Comparison of ENCODE assay signal across 14 cellular contexts in the genomic region with DNA sequence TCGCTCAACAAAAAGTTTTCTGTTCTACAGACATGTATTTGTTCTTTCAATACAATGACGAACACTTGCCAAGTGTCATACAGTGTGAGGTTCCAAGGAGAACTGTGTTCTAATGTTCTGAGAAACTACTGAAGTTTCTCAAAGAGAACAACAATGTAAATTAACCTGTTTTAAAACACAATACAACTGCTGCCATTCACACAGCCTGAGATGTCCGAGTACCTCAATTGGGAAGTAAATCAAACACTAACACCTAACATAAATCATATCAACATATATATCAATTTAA. TPM values are rescaled to one million over a fixed set of nuclear protein-coding genes. Genes with fewer than 3 reads are reported as not detected.
DNase-seq lines count a peak whose midpoint lies in the region; ATAC-seq, FAIRE-seq and TF ChIP-seq lines count a peak whose summit lies in the region.
"Had no signal": no experiment of that assay in that cellular context is flagged by ENCODE, and none has a peak within 500 bp of the region (broad histone marks: within the 10 kb centered on the region; RNA-seq: fewer than 3 reads in every experiment).

No MANE protein-coding gene starts in this region.

- no peaks in the 10 kb centered on the region for H3K27me3 Mint-ChIP-seq in activated naive CD8-positive, alpha-beta T cell treated with anti-CD3 and anti-CD28 coated beads, Interleukin-2, amount 50 U/mL, for 24 hours
- H3K27me3 Mint-ChIP-seq in CD8-positive, alpha-beta T cell (ENCODE audit: low read depth) = peaks cover 5% of the 10 kb centered on the region

- no peak for TF ChIP-seq POLR2A in A549 (IDR thresholded peaks at IDR 0.05; ENCODE audit: low read length)

- H3K36me3 ChIP-seq in fibroblast of lung (ENCODE audit: control insufficient read depth, insufficient read depth, low read length) = no peaks in the 10 kb centered on the region
- no peaks in the 10 kb centered on the region for H3K36me3 ChIP-seq in pancreas
- H3K36me3 ChIP-seq in CD8-positive, alpha-beta T cell (ENCODE audit: insufficient read depth, low read length) = no peaks in the 10 kb centered on the region

- peak overlapping the region; percentile 57 for H3K4me2 ChIP-seq in A549
- peak overlapping the region; percentile 32 for H3K4me2 ChIP-seq in fibroblast of lung (ENCODE audit: extremely low read depth, insufficient read depth, low read length)

- WGBS in A549 (ENCODE audit: missing lambda C conversion rate) = 67% methylated on average over 3 of the region's 3 CpGs
- 7 to 8% methylated on average over 3 of the region's 3 CpGs for WGBS in pancreas, 2 donors

- no peak overlapping the region for H3K27ac Mint-ChIP-seq in activated naive CD8-positive, alpha-beta T cell treated with anti-CD3 and anti-CD28 coated beads, Interleukin-2, amount 50 U/mL, for 24 hours
- H3K27ac Mint-ChIP-seq in CD8-positive, alpha-beta T cell = no peak overlapping the region
- H3K27ac Mint-ChIP-seq: activated B cell treated with CpG ODN at 0.5 μM for 24 hours; activated CD8-positive, alpha-beta T cell treated with anti-CD3 and anti-CD28 coated beads, Interleukin-2, amount 10 ng/mL, durations not matched to agents 7 days and 5 days; CD4-positive, alpha-beta memory T cell; T-helper 1 cell treated with Interleukin-12 subunit alpha and Interleukin-12 subunit beta and Interleukin-4 antibody, amounts not matched to agents 30 μg/mL and 1 μg/mL, for 36 hours had no signal

- no peaks in the 10 kb centered on the region for H3K9me3 ChIP-seq in A549
- no peaks in the 10 kb centered on the region for H3K9me3 ChIP-seq in fibroblast of lung (ENCODE audit: control insufficient read depth, insufficient read depth, low read depth, low read length)
- no peaks in the 10 kb centered on the region for H3K9me3 ChIP-seq in pancreas
- H3K9me3 ChIP-seq in CD8-positive, alpha-beta T cell (ENCODE audit: low read length) = no peaks in the 10 kb centered on the region

- no peak overlapping the region for H3K4me3 ChIP-seq in A549
- H3K4me3 ChIP-seq in fibroblast of lung (replicated peaks in 1 of 4; ENCODE audit: control extremely low read depth in 1 of 4, insufficient read depth in 1 of 4, low read depth in 3 of 4, low read length in 4 of 4) = peak overlapping the region in 1 of 4 experiments; percentile 27
- no peak overlapping the region for H3K4me3 ChIP-seq in pancreas
- no peak overlapping the region for H3K4me3 ChIP-seq in CD8-positive, alpha-beta T cell (ENCODE audit: low read depth, low read length)
- H3K4me3 ChIP-seq: skin epidermis had no signal

- no peaks in the 10 kb centered on the region for H4K20me1 ChIP-seq in fibroblast of lung (ENCODE audit: control insufficient read depth, extremely low read depth, insufficient read depth, low read length)

- H3K9ac ChIP-seq in fibroblast of lung (ENCODE audit: insufficient read depth, low read length) = no peak overlapping the region

- TF ChIP-seq CTCF in A549 (IDR thresholded peaks at IDR 0.05) = no peak
- TF ChIP-seq CTCF in fibroblast of lung (conservative IDR thresholded peaks at IDR 0.05 in 1 of 2, IDR thresholded peaks at IDR 0.05 in 1 of 2; ENCODE audit: low read depth in 1 of 2, low read length in 2 of 2) = no peak
- no peak for TF ChIP-seq CTCF in pancreas (IDR thresholded peaks at IDR 0.05)
- TF ChIP-seq CTCF in CD8-positive, alpha-beta T cell (IDR thresholded peaks at IDR 0.05) = no peak

- peaks cover 31% of the 10 kb centered on the region for H3K79me2 ChIP-seq in fibroblast of lung (ENCODE audit: control insufficient read depth, insufficient read depth, low read length)

- TF ChIP-seq RAD21 in A549 (conservative IDR thresholded peaks at IDR 0.05 in 1 of 2, IDR thresholded peaks at IDR 0.05 in 1 of 2) = no peak

- H3K27me3 ChIP-seq in fibroblast of lung (ENCODE audit: control insufficient read depth, insufficient read depth, low read length) (no peaks in the 10 kb centered on the region), pancreas (no peaks in the 10 kb centered on the region)
- H3K27me3 ChIP-seq in CD8-positive, alpha-beta T cell (ENCODE audit: insufficient read depth, low read length) = no peaks in the 10 kb centered on the region

- POLR2A ChIA-PET in A549 (lab: Yijun Ruan, JAX) = no interaction called here
- POLR2A ChIA-PET in CD8-positive, alpha-beta T cell (lab: Charles Lee) = no interaction called here

- CTCF ChIA-PET in A549 (lab: Yijun Ruan, JAX) = interaction anchor here (1.6 kb wide), 1 partner anchor 33 kb away, joined by 3 read pairs; no protein-coding TSS in a partner anchor
- CTCF ChIA-PET in CD8-positive, alpha-beta T cell (lab: Charles Lee) = no interaction called here

- in situ Hi-C loops in SK-MEL-5 (cut with HindIII; ENCODE audit: low pct_unique_long_range_greater_than_20kb, low sequenced_read_pairs) = no loop called here

- DNase-seq in A549 (ENCODE audit: low read depth in 1 of 2, low spot score in 1 of 2) (no peak), SK-MEL-5 (ENCODE audit: low read depth, low spot score) (peak; percentile 38), fibroblast of lung (ENCODE audit: low read depth in 2 of 2) (no peak), pancreas (no peak), posterior vena cava (ENCODE audit: low spot score) (no peak), NCI-H187 treated with DMSO at 0.1 percent for 48 hours (lab: John Stamatoyannopoulos, UW) (no peak)
- no peak for DNase-seq in activated naive CD8-positive, alpha-beta T cell treated with anti-CD3 and anti-CD28 coated beads, Interleukin-2, amount 50 U/mL, for 24 hours
- DNase-seq in CD8-positive, alpha-beta T cell = no peak
- DNase-seq: activated B cell treated with CpG ODN at 0.5 μM for 24 hours; activated CD8-positive, alpha-beta T cell treated with anti-CD3 and anti-CD28 coated beads, Interleukin-2, amount 10 ng/mL, durations not matched to agents 7 days and 5 days; CD4-positive, alpha-beta memory T cell; NCI-H1092 treated with DMSO at 0.1 percent for 48 hours had no signal

- FAIRE-seq in A549 (lab: Jason Lieb, UNC) = no peak
- no peak for FAIRE-seq in pancreas (lab: Jason Lieb, UNC)

- H3K27ac ChIP-seq in A549 (peak overlapping the region in 1 of 2 experiments; percentile 14; a peak in 2 of 6 replicates), fibroblast of lung (ENCODE audit: insufficient read depth, low read length) (no peak overlapping the region), pancreas (no peak overlapping the region)
- no peak overlapping the region for H3K27ac ChIP-seq in CD8-positive, alpha-beta T cell (ENCODE audit: low read depth, low read length)
- H3K27ac ChIP-seq: skin epidermis had no signal

- no peaks in the 10 kb centered on the region for H3K36me3 Mint-ChIP-seq in activated naive CD8-positive, alpha-beta T cell treated with anti-CD3 and anti-CD28 coated beads, Interleukin-2, amount 50 U/mL, for 24 hours (ENCODE audit: low read depth)
- no peaks in the 10 kb centered on the region for H3K36me3 Mint-ChIP-seq in CD8-positive, alpha-beta T cell
- H3K36me3 Mint-ChIP-seq: CD4-positive, alpha-beta memory T cell had no signal

- peaks cover 45% of the 10 kb centered on the region for H3K4me1 ChIP-seq in A549
- peaks cover 24% of the 10 kb centered on the region for H3K4me1 ChIP-seq in fibroblast of lung (ENCODE audit: control insufficient read depth, extremely low read depth, insufficient read depth, low read length)
- peaks cover 23 to 30% (median 23%) of the 10 kb centered on the region in 3 donors for H3K4me1 ChIP-seq in pancreas
- H3K4me1 ChIP-seq in CD8-positive, alpha-beta T cell (ENCODE audit: insufficient read depth, low read length) = no peaks in the 10 kb centered on the region

- ATAC-seq in A549 (peak in 1 of 2 experiments; percentile 26; a peak in 1 of 6 replicates), pancreas (peak in 3 of 4 donors; percentile 49 to 54 (median 53))
- ATAC-seq in activated naive CD8-positive, alpha-beta T cell treated with anti-CD3 and anti-CD28 coated beads, Interleukin-2, amount 50 U/mL, for 24 hours = no peak
- ATAC-seq in CD8-positive, alpha-beta T cell = no peak
- ATAC-seq: activated CD8-positive, alpha-beta T cell treated with anti-CD3 and anti-CD28 coated beads, Interleukin-2, amount 10 ng/mL, durations not matched to agents 7 days and 5 days had no signal

- peaks cover 7% of the 10 kb centered on the region for H3K9me3 Mint-ChIP-seq in activated naive CD8-positive, alpha-beta T cell treated with anti-CD3 and anti-CD28 coated beads, Interleukin-2, amount 50 U/mL, for 24 hours
- H3K9me3 Mint-ChIP-seq in CD8-positive, alpha-beta T cell = no peaks in the 10 kb centered on the region
- H3K9me3 Mint-ChIP-seq: T-helper 1 cell treated with Interleukin-12 subunit alpha and Interleukin-12 subunit beta and Interleukin-4 antibody, amounts not matched to agents 30 μg/mL and 1 μg/mL, for 36 hours had no signal

- no peak overlapping the region for H2AFZ ChIP-seq in fibroblast of lung (ENCODE audit: low read length)

- no peak for TF ChIP-seq EP300 in A549 (IDR thresholded peaks at IDR 0.05)

- no peaks in the 10 kb centered on the region for H3K4me1 Mint-ChIP-seq in activated naive CD8-positive, alpha-beta T cell treated with anti-CD3 and anti-CD28 coated beads, Interleukin-2, amount 50 U/mL, for 24 hours
- no peaks in the 10 kb centered on the region for H3K4me1 Mint-ChIP-seq in CD8-positive, alpha-beta T cell (ENCODE audit: low read depth)
- H3K4me1 Mint-ChIP-seq: activated B cell treated with CpG ODN at 0.5 μM for 24 hours; CD4-positive, alpha-beta memory T cell had no signal

- intact Hi-C loops in pancreas (cut with DNase I) = no loop called here
- intact Hi-C loops in posterior vena cava (cut with DNase I) = no loop called here
- intact Hi-C loops in CD8-positive, alpha-beta T cell (cut with DNase I, micrococcal nuclease) = no loop called here

- no peak overlapping the region for H3K4me3 Mint-ChIP-seq in activated naive CD8-positive, alpha-beta T cell treated with anti-CD3 and anti-CD28 coated beads, Interleukin-2, amount 50 U/mL, for 24 hours
- no peak overlapping the region for H3K4me3 Mint-ChIP-seq in CD8-positive, alpha-beta T cell
- H3K4me3 Mint-ChIP-seq: activated B cell treated with CpG ODN at 0.5 μM for 24 hours; activated CD8-positive, alpha-beta T cell treated with anti-CD3 and anti-CD28 coated beads, Interleukin-2, amount 10 ng/mL, durations not matched to agents 7 days and 5 days; CD4-positive, alpha-beta memory T cell; T-helper 1 cell treated with Interleukin-12 subunit alpha and Interleukin-12 subunit beta and Interleukin-4 antibody, amounts not matched to agents 30 μg/mL and 1 μg/mL, for 36 hours had no signal

RNA-seq across cellular contexts. Expression of gene APBB2, which starts 35.3 kb away (rescaled TPM):
- polyA plus RNA-seq in A549 (2011; rRNA removed) = 31.3 and 31.9 TPM in 2 replicates
- 12.3 and 12.9 TPM in 2 replicates for polyA plus RNA-seq in A549 (2012; cell fraction: cytosol; rRNA removed)
- polyA plus RNA-seq in A549 (2012; cell fraction: nucleus; rRNA removed) = 12.0 and 15.6 TPM in 2 replicates
- 8.3 to 9.9 TPM (median 9.6 TPM) in 3 replicates for polyA plus RNA-seq in A549 (2017; fragmentation: RNase III; extraction: RNeasy Plus Mini Kit Qiagen cat#74134 plus additional on column Dnase treatment)
- 54.3 and 57.4 TPM in 2 replicates for polyA minus RNA-seq in A549 (2011; rRNA and poly(A)+ RNA removed)
- 10.9 and 15.5 TPM in 2 replicates for total RNA-seq in SK-MEL-5 (2014; rRNA removed; shearing (Covaris generic))
- polyA plus RNA-seq in SK-MEL-5 (2015; cell fraction: cytosol; rRNA removed) = 12.2 and 14.4 TPM in 2 replicates
- polyA plus RNA-seq in SK-MEL-5 (2015; cell fraction: nucleus; rRNA removed) = 10.0 and 15.4 TPM in 2 replicates
- 18.7 and 25.1 TPM in 2 replicates for total RNA-seq in fibroblast of lung
- 29.8 and 39.8 TPM in 2 replicates for polyA plus RNA-seq in fibroblast of lung
- 17.2 and 18.2 TPM in 2 replicates for polyA plus RNA-seq in fibroblast of lung (2012)
- polyA minus RNA-seq in fibroblast of lung (ENCODE audit: low replicate concordance) = 46.6 and 52.9 TPM in 2 replicates
- total RNA-seq in pancreas = 10 to 100 TPM; 11.0 to 21.6 (median 12.6) TPM
- 10 to 100 TPM in 1 of 2 donors, 1 to 10 TPM in 1; 9.1 to 10.8 TPM for polyA plus RNA-seq in pancreas
- total RNA-seq in posterior vena cava = 10 to 100 TPM; 55.2 to 70.1 TPM
- under 1 TPM in 1 of 2 experiments, not detected in 1; 0.33 TPM for total RNA-seq in CD8-positive, alpha-beta T cell
- polyA plus RNA-seq: CD4-positive, alpha-beta memory T cell had no signal

Comparison
In these comparisons a context has a peak if more than half of its experiments do, and no peak if none do; other contexts are left out.
1. ATAC-seq: peak in pancreas (3 of 4); none in activated naive CD8-positive, alpha-beta T cell treated with anti-CD3 and anti-CD28 coated beads, Interleukin-2, amount 50 U/mL, for 24 hours (single experiment) and CD8-positive, alpha-beta T cell (single experiment).